Comparison of ENCODE assay signal across 1 cellular context in the genomic region with DNA sequence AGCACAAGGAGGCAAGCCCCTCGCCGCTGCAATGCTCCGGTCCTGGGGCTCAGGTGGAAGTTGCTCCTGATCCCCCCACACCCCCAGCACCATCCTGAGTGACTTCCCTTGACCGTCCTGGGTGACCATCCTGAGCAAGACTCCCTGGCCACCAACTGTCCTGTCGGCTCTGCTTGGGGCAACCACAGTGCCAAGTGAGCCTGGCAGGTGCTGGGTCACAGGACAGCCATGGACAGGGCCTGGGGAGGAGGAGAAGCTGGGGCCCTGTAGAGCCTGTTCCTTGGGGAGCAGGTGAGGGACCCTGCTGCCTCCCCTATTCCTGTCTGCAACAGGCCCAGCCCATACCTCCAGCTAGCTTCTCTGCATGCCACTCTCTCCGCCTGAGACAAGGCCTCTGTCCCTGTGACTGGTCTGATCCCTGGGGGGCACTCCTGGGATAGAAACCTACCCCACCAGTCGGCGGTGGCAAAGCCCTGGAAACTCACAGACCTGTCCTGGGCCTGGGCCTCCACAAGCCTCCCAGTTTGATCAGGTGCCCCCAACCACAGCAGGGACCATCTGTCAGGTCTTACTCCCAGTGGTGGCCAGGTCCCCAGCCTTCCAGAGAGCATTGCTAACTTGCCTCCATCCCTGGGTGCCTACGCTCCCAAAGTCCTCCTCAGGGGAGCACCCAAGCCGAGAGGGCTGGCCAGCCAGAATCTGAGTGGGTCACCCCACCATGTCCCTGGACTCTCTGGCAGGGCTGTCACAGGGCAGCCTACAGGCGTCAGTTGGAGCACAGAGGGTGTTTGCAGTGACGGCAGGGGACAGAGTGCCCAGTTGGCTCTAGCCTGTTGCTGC.
TF ChIP-seq lines count a peak whose summit lies in the region.

No MANE protein-coding gene starts in this region.

TF ChIP-seq in SK-N-SH treated with all-trans-retinoic acid at 6 μM for 48 hours, 23 proteins besides CTCF, POLR2A, EP300 and RAD21 (continued from another document):
- no peak for TF ChIP-seq ESRRG (CRISPR knock-in tag; IDR thresholded peaks at IDR 0.05)
